Comparison of ENCODE assay signal across 2 cellular contexts in genomic region chr10:73842349-73842748, GRCh38.
TF ChIP-seq lines count a peak whose summit lies in the region.

No MANE protein-coding gene starts in this region.

TF ChIP-seq in liver, 16 proteins besides CTCF, POLR2A, EP300 and RAD21:
- TF ChIP-seq RXRA (IDR thresholded peaks at IDR 0.05) (peak; percentile 82 to 94), EGR1 (IDR thresholded peaks at IDR 0.05; ENCODE audit: low read depth in 2 of 2) (no peak), SP1 (IDR thresholded peaks at IDR 0.05) (peak; percentile 56), HNF4A (conservative IDR thresholded peaks at IDR 0.05) (peak; percentile 48 to 54), YY1 (IDR thresholded peaks at IDR 0.05) (peak; percentile 30)
- TF ChIP-seq, protein P1, sequence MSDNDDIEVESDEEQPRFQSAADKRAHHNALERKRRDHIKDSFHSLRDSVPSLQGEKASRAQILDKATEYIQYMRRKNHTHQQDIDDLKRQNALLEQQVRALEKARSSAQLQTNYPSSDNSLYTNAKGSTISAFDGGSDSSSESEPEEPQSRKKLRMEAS (IDR thresholded peaks at IDR 0.05): no peak

TF ChIP-seq in HepG2, 621 proteins besides CTCF, POLR2A, EP300 and RAD21:
- TF ChIP-seq HNF1A (IDR thresholded peaks at IDR 0.05; ENCODE audit: low read depth) (no peak), HNF1A (CRISPR knock-in tag; IDR thresholded peaks at IDR 0.05; ENCODE audit: borderline replicate concordance) (no peak), MIXL1 (CRISPR knock-in tag; IDR thresholded peaks at IDR 0.05) (no peak), WIZ (CRISPR knock-in tag; IDR thresholded peaks at IDR 0.05) (no peak), ADNP (CRISPR knock-in tag; IDR thresholded peaks at IDR 0.05) (no peak), ZNF747 (CRISPR knock-in tag; IDR thresholded peaks at IDR 0.05; ENCODE audit: borderline replicate concordance) (no peak), ZNF260 (CRISPR knock-in tag; IDR thresholded peaks at IDR 0.05; ENCODE audit: borderline replicate concordance, low read depth) (no peak), RXRB (CRISPR knock-in tag; IDR thresholded peaks at IDR 0.05; ENCODE audit: borderline replicate concordance) (no peak), KLF16 (CRISPR knock-in tag; IDR thresholded peaks at IDR 0.05) (no peak)
- TF ChIP-seq, protein P2, sequence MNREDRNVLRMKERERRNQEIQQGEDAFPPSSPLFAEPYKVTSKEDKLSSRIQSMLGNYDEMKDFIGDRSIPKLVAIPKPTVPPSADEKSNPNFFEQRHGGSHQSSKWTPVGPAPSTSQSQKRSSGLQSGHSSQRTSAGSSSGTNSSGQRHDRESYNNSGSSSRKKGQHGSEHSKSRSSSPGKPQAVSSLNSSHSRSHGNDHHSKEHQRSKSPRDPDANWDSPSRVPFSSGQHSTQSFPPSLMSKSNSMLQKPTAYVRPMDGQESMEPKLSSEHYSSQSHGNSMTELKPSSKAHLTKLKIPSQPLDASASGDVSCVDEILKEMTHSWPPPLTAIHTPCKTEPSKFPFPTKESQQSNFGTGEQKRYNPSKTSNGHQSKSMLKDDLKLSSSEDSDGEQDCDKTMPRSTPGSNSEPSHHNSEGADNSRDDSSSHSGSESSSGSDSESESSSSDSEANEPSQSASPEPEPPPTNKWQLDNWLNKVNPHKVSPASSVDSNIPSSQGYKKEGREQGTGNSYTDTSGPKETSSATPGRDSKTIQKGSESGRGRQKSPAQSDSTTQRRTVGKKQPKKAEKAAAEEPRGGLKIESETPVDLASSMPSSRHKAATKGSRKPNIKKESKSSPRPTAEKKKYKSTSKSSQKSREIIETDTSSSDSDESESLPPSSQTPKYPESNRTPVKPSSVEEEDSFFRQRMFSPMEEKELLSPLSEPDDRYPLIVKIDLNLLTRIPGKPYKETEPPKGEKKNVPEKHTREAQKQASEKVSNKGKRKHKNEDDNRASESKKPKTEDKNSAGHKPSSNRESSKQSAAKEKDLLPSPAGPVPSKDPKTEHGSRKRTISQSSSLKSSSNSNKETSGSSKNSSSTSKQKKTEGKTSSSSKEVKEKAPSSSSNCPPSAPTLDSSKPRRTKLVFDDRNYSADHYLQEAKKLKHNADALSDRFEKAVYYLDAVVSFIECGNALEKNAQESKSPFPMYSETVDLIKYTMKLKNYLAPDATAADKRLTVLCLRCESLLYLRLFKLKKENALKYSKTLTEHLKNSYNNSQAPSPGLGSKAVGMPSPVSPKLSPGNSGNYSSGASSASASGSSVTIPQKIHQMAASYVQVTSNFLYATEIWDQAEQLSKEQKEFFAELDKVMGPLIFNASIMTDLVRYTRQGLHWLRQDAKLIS (CRISPR knock-in tag; IDR thresholded peaks at IDR 0.05): no peak
- TF ChIP-seq, protein P3, sequence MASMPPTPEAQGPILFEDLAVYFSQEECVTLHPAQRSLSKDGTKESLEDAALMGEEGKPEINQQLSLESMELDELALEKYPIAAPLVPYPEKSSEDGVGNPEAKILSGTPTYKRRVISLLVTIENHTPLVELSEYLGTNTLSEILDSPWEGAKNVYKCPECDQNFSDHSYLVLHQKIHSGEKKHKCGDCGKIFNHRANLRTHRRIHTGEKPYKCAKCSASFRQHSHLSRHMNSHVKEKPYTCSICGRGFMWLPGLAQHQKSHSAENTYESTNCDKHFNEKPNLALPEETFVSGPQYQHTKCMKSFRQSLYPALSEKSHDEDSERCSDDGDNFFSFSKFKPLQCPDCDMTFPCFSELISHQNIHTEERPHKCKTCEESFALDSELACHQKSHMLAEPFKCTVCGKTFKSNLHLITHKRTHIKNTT (CRISPR knock-in tag; IDR thresholded peaks at IDR 0.05): no peak
TF ChIP-seq in HepG2: peak in this region for 0.
